In the genomic region with DNA sequence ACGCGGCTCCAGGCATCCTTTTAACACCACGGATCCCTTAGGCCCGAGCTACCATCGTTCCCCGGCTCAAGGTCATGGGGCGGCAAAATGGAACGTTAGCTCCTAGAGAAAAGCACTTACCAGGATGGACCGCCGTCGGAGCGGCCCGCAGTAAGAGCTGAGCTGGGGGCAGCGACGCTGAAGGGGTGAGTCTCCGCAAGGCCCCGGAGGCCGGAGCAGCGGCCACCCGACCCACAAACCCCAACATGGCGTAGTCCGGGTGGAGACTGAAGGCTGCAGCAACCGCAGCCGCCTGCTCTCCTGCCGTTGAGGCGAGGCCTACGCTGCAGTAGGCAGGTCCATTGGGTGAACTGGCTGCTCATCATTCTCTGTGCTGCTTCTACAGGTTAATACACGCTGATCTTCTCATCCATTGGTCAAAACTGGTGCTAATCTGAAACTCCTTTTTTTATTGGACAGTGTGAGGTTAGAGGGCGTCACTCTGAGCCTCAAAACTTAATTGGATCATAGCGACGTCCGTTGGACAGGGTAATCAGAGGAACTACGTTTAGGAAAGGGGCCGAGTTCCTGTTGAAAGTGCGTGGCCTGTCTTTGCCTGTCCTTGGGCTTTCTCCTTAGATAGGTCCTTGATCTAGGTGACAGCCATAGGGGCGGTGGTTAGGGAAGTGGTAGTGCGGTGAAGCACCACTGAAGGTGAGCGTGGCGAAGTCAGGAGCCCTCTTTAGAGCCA, we compare ENCODE assay signal across 8 cellular contexts. TPM values are rescaled to one million over a fixed set of nuclear protein-coding genes. Genes with fewer than 3 reads are reported as not detected.
DNase-seq lines count a peak whose midpoint lies in the region; ATAC-seq and TF ChIP-seq lines count a peak whose summit lies in the region.

A gene (minus strand): TSS at position 268 of the 730 bp plus-strand sequence. CDS start 21 bp downstream, at position 247.

- DNase-seq in AG10803 (ENCODE audit: low read depth) (peak; percentile 100), NCI-H460 (ENCODE audit: extremely low read depth, low read depth) (peak; percentile 100), cerebellar nuclear complex (lab: John Stamatoyannopoulos, UW) (peak; percentile 95 to 99), islet precursor cell (peak; percentile 100)
- DNase-seq in activated CD4-positive, CD25-positive, alpha-beta regulatory T cell treated with anti-CD3 and anti-CD28 coated beads, Interleukin-2, amount 50 U/mL, for 72 hours = peak; percentile 86
- peak; percentile 90 to 91 (median 91) for DNase-seq in stimulated activated CD4-positive, alpha-beta T cell treated with anti-CD3 and anti-CD28 coated beads, Interleukin-12 subunit alpha, Interleukin-12 subunit beta, amount 100 ng/mL, for 48 hours (ENCODE audit: low read depth in 2 of 3, low spot score in 1 of 3)

- no peak for TF ChIP-seq CTCF in AG10803 (conservative IDR thresholded peaks at IDR 0.05; ENCODE audit: low read length)

- ATAC-seq in GM19043 (IDR thresholded peaks at IDR 0.05; ENCODE audit: low read depth, unreplicated experiment) (peak; percentile 98), HG03378 (IDR thresholded peaks at IDR 0.05; ENCODE audit: unreplicated experiment) (peak; percentile 99)

- peak within 1 kb of the TSS; percentile 98 for H3K4me3 ChIP-seq in AG10803 (ENCODE audit: low read length)

RNA-seq across cellular contexts. Expression of the gene that starts here (rescaled TPM):
- 1,105 and 1,272 TPM in 2 replicates for total RNA-seq in NCI-H460 (2014; rRNA removed; shearing (Covaris generic))
- 1,146 and 1,187 TPM in 2 replicates for polyA plus RNA-seq in NCI-H460 (2014; cell fraction: nucleus; rRNA removed)

Comparison
In these comparisons a context has a peak if more than half of its experiments do, and no peak if none do; other contexts are left out.
1. Peak in every context shown above with its lines: DNase-seq, ATAC-seq and H3K4me3 ChIP-seq.